23 cellular contexts compared by ENCODE assay signal in the genomic region with DNA sequence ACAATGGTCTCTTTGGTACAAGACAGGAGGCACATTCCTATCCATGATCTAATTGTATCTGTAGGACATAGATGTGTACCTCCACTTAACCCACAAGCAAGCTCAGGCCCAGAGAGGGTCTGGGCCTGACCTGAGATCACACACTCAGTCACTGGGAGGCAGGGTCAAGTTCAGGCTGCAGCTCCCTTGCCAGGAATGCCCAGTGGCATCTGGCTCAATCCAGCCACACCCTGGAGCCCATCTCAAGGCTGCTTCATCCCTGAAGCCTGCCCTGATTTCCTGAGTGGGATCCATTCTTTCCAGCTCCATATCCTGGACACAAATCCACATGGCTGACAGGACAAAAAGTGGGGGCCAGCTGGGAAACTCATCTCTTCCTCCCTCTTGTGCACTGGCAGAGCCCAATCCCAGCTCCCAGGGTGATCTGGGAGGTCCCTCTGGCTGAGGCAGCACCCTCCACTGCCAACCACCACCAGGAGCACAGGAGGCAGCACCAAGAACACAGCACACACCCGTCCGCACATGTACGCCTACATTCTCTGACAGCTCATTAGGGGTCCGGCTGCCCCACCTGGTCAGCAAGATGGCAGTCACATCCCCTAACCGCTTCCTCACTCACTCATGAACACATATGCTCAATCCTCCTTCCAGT. TPM values are rescaled to one million over a fixed set of nuclear protein-coding genes. Genes with fewer than 3 reads are reported as not detected.
"Had no signal": no experiment of that assay in that cellular context is flagged by ENCODE, and none has a peak within 500 bp of the region (broad histone marks: within the 10 kb centered on the region; RNA-seq: fewer than 3 reads in every experiment).

No MANE protein-coding gene starts in this region.

- H3K36me3 ChIP-seq: adrenal gland, ascending aorta, heart right ventricle, left ventricle myocardium inferior, transverse colon had no signal

- H3K79me2 ChIP-seq: parathyroid adenoma had no signal

- H3K4me1 ChIP-seq: parathyroid adenoma had no signal

- H3K4me3 ChIP-seq: adrenal gland, ascending aorta, heart right ventricle, left ventricle myocardium inferior, transverse colon had no signal

- H3K27me3 Mint-ChIP-seq: activated CD4-positive, alpha-beta T cell treated with anti-CD3 and anti-CD28 coated beads, Interleukin-2, amount 10 ng/mL, durations not matched to agents 7 days and 5 days; activated CD8-positive, alpha-beta memory T cell treated with anti-CD3 and anti-CD28 coated beads, Interleukin-2, amount 10 ng/mL, durations not matched to agents 7 days and 5 days; activated CD8-positive, alpha-beta T cell treated with anti-CD3 and anti-CD28 coated beads for 36 hours; activated naive CD8-positive, alpha-beta T cell; stimulated activated naive CD8-positive, alpha-beta T cell treated with anti-CD3 and anti-CD28 coated beads, Interleukin-15, amount 100 ng/mL, for 72 hours had no signal

- H3K36me3 Mint-ChIP-seq: activated CD8-positive, alpha-beta memory T cell treated with anti-CD3 and anti-CD28 coated beads, Interleukin-2, amount 10 ng/mL, durations not matched to agents 7 days and 5 days; naive B cell had no signal

- ATAC-seq: activated CD8-positive, alpha-beta memory T cell treated with anti-CD3 and anti-CD28 coated beads, Interleukin-2, amount 10 ng/mL, durations not matched to agents 7 days and 5 days; activated CD8-positive, alpha-beta T cell treated with anti-CD3 and anti-CD28 coated beads for 36 hours; heart right ventricle; right cardiac atrium; stimulated activated naive CD8-positive, alpha-beta T cell treated with anti-CD3 and anti-CD28 coated beads, Interleukin-15, amount 100 ng/mL, for 72 hours had no signal

- H3K27ac ChIP-seq: ascending aorta, epithelial cell of prostate, heart right ventricle, left ventricle myocardium inferior, parathyroid adenoma, transverse colon, VCaP had no signal

- DNase-seq: activated CD4-positive, alpha-beta T cell treated with anti-CD3 and anti-CD28 coated beads, Interleukin-2, amount 10 ng/mL, durations not matched to agents 7 days and 5 days; activated CD4-positive, CD25-positive, alpha-beta regulatory T cell treated with anti-CD3 and anti-CD28 coated beads, Interleukin-2, amount 50 U/mL, for 72 hours; activated CD8-positive, alpha-beta memory T cell treated with anti-CD3 and anti-CD28 coated beads, Interleukin-2, amount 10 ng/mL, durations not matched to agents 7 days and 5 days; activated CD8-positive, alpha-beta T cell treated with anti-CD3 and anti-CD28 coated beads for 36 hours; activated naive CD4-positive, alpha-beta T cell; cerebellar nuclear complex; cortex of kidney; endodermal cell; heart right ventricle; left ventricle myocardium inferior; naive B cell; right cardiac atrium; stimulated activated CD4-positive, alpha-beta T cell treated with anti-CD3 and anti-CD28 coated beads, Interleukin-1b, Interleukin-23, amount 100 ng/mL, for 48 hours; stimulated activated naive CD8-positive, alpha-beta T cell treated with anti-CD3 and anti-CD28 coated beads, Interleukin-15, amount 100 ng/mL, for 72 hours; transverse colon had no signal

- H3K9ac ChIP-seq: parathyroid adenoma had no signal

- H2AFZ ChIP-seq: parathyroid adenoma had no signal

- H3K9me3 ChIP-seq: adrenal gland, ascending aorta, heart right ventricle, left ventricle myocardium inferior, transverse colon had no signal

- FAIRE-seq: urothelium cell line had no signal

- H3K27ac Mint-ChIP-seq: activated CD4-positive, alpha-beta T cell treated with anti-CD3 and anti-CD28 coated beads, Interleukin-2, amount 10 ng/mL, durations not matched to agents 7 days and 5 days; activated CD8-positive, alpha-beta memory T cell treated with anti-CD3 and anti-CD28 coated beads, Interleukin-2, amount 10 ng/mL, durations not matched to agents 7 days and 5 days; activated CD8-positive, alpha-beta T cell treated with anti-CD3 and anti-CD28 coated beads for 36 hours; activated naive CD8-positive, alpha-beta T cell; endodermal cell; naive B cell; stimulated activated naive CD8-positive, alpha-beta T cell treated with anti-CD3 and anti-CD28 coated beads, Interleukin-15, amount 100 ng/mL, for 72 hours; T-helper 2 cell treated with Interferon-gamma antibody and Interleukin-4, amounts not matched to agents 5 μg/mL and 100 μg/mL, for 36 hours had no signal

- H3K4me3 Mint-ChIP-seq: activated CD4-positive, alpha-beta T cell treated with anti-CD3 and anti-CD28 coated beads, Interleukin-2, amount 10 ng/mL, durations not matched to agents 7 days and 5 days; activated CD8-positive, alpha-beta memory T cell treated with anti-CD3 and anti-CD28 coated beads, Interleukin-2, amount 10 ng/mL, durations not matched to agents 7 days and 5 days; activated CD8-positive, alpha-beta T cell treated with anti-CD3 and anti-CD28 coated beads for 36 hours; activated naive CD8-positive, alpha-beta T cell; endodermal cell; naive B cell; stimulated activated naive CD8-positive, alpha-beta T cell treated with anti-CD3 and anti-CD28 coated beads, Interleukin-15, amount 100 ng/mL, for 72 hours; T-helper 2 cell treated with Interferon-gamma antibody and Interleukin-4, amounts not matched to agents 5 μg/mL and 100 μg/mL, for 36 hours had no signal

- H3K9me3 Mint-ChIP-seq: activated CD4-positive, alpha-beta T cell treated with anti-CD3 and anti-CD28 coated beads, Interleukin-2, amount 10 ng/mL, durations not matched to agents 7 days and 5 days; activated CD8-positive, alpha-beta T cell treated with anti-CD3 and anti-CD28 coated beads for 36 hours; endodermal cell; naive B cell; stimulated activated naive CD8-positive, alpha-beta T cell treated with anti-CD3 and anti-CD28 coated beads, Interleukin-15, amount 100 ng/mL, for 72 hours; T-helper 2 cell treated with Interferon-gamma antibody and Interleukin-4, amounts not matched to agents 5 μg/mL and 100 μg/mL, for 36 hours had no signal

- H3K27me3 ChIP-seq: adrenal gland, ascending aorta, heart right ventricle, transverse colon had no signal

RNA-seq across cellular contexts. Expression of a gene that starts 39.2 kb away (rescaled TPM):
- total RNA-seq: ascending aorta had no signal
